Comparison of ENCODE assay signal across 2 cellular contexts in the genomic region with DNA sequence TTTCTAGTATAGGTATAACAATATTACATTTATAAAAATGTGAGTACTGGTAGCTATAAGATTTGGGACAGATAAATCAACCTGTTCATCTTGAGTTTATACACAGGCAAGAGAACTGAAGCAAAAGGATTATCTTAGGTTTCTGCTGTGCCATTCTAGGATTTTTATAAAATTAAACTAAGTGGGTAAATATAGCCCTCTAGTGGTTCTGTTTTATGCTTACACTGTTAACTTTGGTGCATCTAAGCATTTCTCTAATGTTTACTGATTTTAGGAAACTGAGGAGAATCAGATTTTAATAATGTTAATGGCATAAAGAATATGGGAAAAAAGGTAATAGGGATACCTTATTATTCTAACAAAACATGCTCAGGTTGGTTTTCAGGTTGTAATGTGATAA.
A peak's percentile ranks its signal among the peaks of the same experiment; 100 is the strongest.
TF ChIP-seq lines count a peak whose summit lies in the region.

No MANE protein-coding gene starts in this region.

TF ChIP-seq in A549, 52 proteins besides CTCF, POLR2A, EP300 and RAD21:
- TF ChIP-seq BHLHE40 (IDR thresholded peaks at IDR 0.05; ENCODE audit: low read depth, low read length) (no peak), SMC3 (IDR thresholded peaks at IDR 0.05) (peak; percentile 45), TFCP2L1 (CRISPR knock-in tag; IDR thresholded peaks at IDR 0.05) (no peak)

TF ChIP-seq in IMR-90, 13 proteins besides CTCF, POLR2A, EP300 and RAD21:
- peak; percentile 55; the same call in 1 of the 2 replicates for TF ChIP-seq SMC3 (IDR thresholded peaks at IDR 0.05; ENCODE audit: low read depth, low read length)
- TF ChIP-seq, protein P1, sequence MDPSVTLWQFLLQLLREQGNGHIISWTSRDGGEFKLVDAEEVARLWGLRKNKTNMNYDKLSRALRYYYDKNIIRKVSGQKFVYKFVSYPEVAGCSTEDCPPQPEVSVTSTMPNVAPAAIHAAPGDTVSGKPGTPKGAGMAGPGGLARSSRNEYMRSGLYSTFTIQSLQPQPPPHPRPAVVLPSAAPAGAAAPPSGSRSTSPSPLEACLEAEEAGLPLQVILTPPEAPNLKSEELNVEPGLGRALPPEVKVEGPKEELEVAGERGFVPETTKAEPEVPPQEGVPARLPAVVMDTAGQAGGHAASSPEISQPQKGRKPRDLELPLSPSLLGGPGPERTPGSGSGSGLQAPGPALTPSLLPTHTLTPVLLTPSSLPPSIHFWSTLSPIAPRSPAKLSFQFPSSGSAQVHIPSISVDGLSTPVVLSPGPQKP (IDR thresholded peaks at IDR 0.05; ENCODE audit: borderline replicate concordance, low read depth, low read length), result no peak
